ENCODE assay signal across 8 cellular contexts in the genomic region with DNA sequence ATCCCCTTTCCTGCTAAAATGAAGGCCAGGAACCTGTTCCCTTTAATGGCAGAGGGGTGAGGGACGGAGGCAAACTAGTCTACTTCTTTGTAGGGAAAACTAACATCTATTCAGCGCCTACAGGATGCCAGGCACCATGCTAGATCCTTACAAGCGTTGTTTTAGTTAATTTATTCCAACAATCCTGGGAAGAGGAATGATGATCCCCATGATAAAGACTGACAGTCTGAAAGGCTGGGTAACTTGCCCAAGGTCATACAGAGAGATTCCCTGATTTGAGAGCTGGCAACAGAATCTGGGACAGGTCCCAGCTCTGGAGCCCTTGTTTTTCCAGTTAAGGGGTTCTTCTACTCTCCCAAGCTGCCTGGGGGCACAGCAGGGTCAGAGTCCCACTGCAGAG. TPM values are rescaled to one million over a fixed set of nuclear protein-coding genes. Genes with fewer than 3 reads are reported as not detected.
DNase-seq lines count a peak whose midpoint lies in the region; ATAC-seq and TF ChIP-seq lines count a peak whose summit lies in the region.

No MANE protein-coding gene starts in this region.

- no peak for DNase-seq in BE2C
- no peak for DNase-seq in natural killer cell
- no peak for DNase-seq in ovary
- DNase-seq in globus pallidus (ENCODE audit: low spot score) = no peak

- peaks cover 8% of the 10 kb centered on the region for H3K4me1 ChIP-seq in BE2C
- peaks cover 16% of the 10 kb centered on the region for H3K4me1 ChIP-seq in HUES6 (ENCODE audit: control insufficient read depth, insufficient read depth, low read length)
- H3K4me1 ChIP-seq in ovary (ENCODE audit: insufficient read depth) = peaks cover 9% of the 10 kb centered on the region

- intact Hi-C loops in natural killer cell (cut with micrococcal nuclease) = no loop called here
- intact Hi-C loops in ovary (cut with DNase I) = loop anchor here in 1 of 4 donors (10.0 kb wide), 1 partner anchor 187 kb away; the partner anchor contains the start of gene HNRNPR

- peak overlapping the region; percentile 84 to 96 (median 93) for H3K4me3 Mint-ChIP-seq in brain
- H3K4me3 Mint-ChIP-seq in natural killer cell = peak overlapping the region; percentile 98

- no peak for TF ChIP-seq POLR2A in ovary (IDR thresholded peaks at IDR 0.05)

- H3K36me3 Mint-ChIP-seq in brain (no peaks in the 10 kb centered on the region), natural killer cell (no peaks in the 10 kb centered on the region)

- peaks cover 48% of the 10 kb centered on the region for H3K4me1 Mint-ChIP-seq in brain
- peaks cover 38 to 57% of the 10 kb centered on the region in 2 donors for H3K4me1 Mint-ChIP-seq in natural killer cell

- WGBS in ovary, 3 donors = 50 to 59% (median 58%) methylated on average over 3 of the region's 3 CpGs

- H3K9ac ChIP-seq in HUES6 (ENCODE audit: low read length) = peak overlapping the region; percentile 28

- H3K27me3 Mint-ChIP-seq in brain = no peaks in the 10 kb centered on the region
- H3K27me3 Mint-ChIP-seq in natural killer cell (ENCODE audit: low read depth in 2 of 2) = no peaks in the 10 kb centered on the region

- peak overlapping the region; percentile 36 for H3K4me3 ChIP-seq in BE2C (ENCODE audit: low read depth, low read length)
- H3K4me3 ChIP-seq in HUES6 (ENCODE audit: low read depth, low read length) = peak overlapping the region; percentile 65
- H3K4me3 ChIP-seq in ovary = no peak overlapping the region

- H3K9me3 ChIP-seq in BE2C (no peaks in the 10 kb centered on the region), HUES6 (ENCODE audit: control insufficient read depth, insufficient read depth, low read depth, low read length) (no peaks in the 10 kb centered on the region), ovary (no peaks in the 10 kb centered on the region)

- no peak overlapping the region for H3K27ac ChIP-seq in HUES6 (ENCODE audit: low read depth, low read length)
- H3K27ac ChIP-seq in ovary = no peak overlapping the region

- no peak for ATAC-seq in natural killer cell
- no peak for ATAC-seq in HG03175 (IDR thresholded peaks at IDR 0.05; ENCODE audit: unreplicated experiment)
- no peak for ATAC-seq in HG03432 (IDR thresholded peaks at IDR 0.05; ENCODE audit: unreplicated experiment)

- TF ChIP-seq EP300 in ovary (IDR thresholded peaks at IDR 0.05) = no peak

- H3K27me3 ChIP-seq in BE2C (no peaks in the 10 kb centered on the region), HUES6 (ENCODE audit: control insufficient read depth, insufficient read depth, low read length) (peaks cover 52% of the 10 kb centered on the region), ovary (no peaks in the 10 kb centered on the region)

- H3K9me3 Mint-ChIP-seq in brain (no peaks in the 10 kb centered on the region), natural killer cell (no peaks in the 10 kb centered on the region)

- TF ChIP-seq CTCF in BE2C (IDR thresholded peaks at IDR 0.05; ENCODE audit: low read depth, low read length) = no peak
- TF ChIP-seq CTCF in brain (conservative IDR thresholded peaks at IDR 0.05) = no peak
- no peak for TF ChIP-seq CTCF in natural killer cell (IDR thresholded peaks at IDR 0.05)
- no peak for TF ChIP-seq CTCF in ovary (IDR thresholded peaks at IDR 0.05)

- no peaks in the 10 kb centered on the region for H3K36me3 ChIP-seq in BE2C
- H3K36me3 ChIP-seq in HUES6 (ENCODE audit: control insufficient read depth, insufficient read depth, low read length) = no peaks in the 10 kb centered on the region
- H3K36me3 ChIP-seq in ovary = no peaks in the 10 kb centered on the region

- H3K27ac Mint-ChIP-seq in brain = peak overlapping the region; percentile 84 to 94 (median 93)
- H3K27ac Mint-ChIP-seq in natural killer cell = peak overlapping the region; percentile 73 to 81

RNA-seq across cellular contexts. Expression of gene E2F2, which starts 0.7 kb away (rescaled TPM):
- polyA plus RNA-seq in BE2C (2012; ENCODE audit: insufficient read depth, insufficient read length, low read depth) = 0.73 TPM
- polyA plus RNA-seq in brain (ENCODE audit: insufficient read depth, low read depth, low replicate concordance) = 10.2 TPM
- total RNA-seq in natural killer cell = 1 to 10 TPM; 2.1 to 3.9 (median 3.2) TPM
- 1 to 10 TPM in 1 of 7 donors, under 1 TPM in 4, not detected in 2; under 0.01 to 1.1 (median 0.23) TPM for total RNA-seq in ovary
- under 1 TPM; 0.08 to 0.13 TPM for polyA plus RNA-seq in ovary

RNA-seq across cellular contexts. Expression of gene ID3, which starts 27.6 kb away (rescaled TPM):
- 63.3 TPM for polyA plus RNA-seq in BE2C (2012; ENCODE audit: insufficient read depth, insufficient read length, low read depth)
- polyA plus RNA-seq in brain (ENCODE audit: insufficient read depth, low read depth, low replicate concordance) = 60.1 TPM
- total RNA-seq in natural killer cell = 1 to 10 TPM in 2 of 3 donors, under 1 TPM in 1; 0.29 to 6.5 (median 2.4) TPM
- total RNA-seq in ovary = 100 to 1,000 TPM in 4 of 7 donors, 10 to 100 TPM in 3; 44.1 to 274 (median 143) TPM
- 100 to 1,000 TPM in 1 of 2 donors, 10 to 100 TPM in 1; 37.9 to 257 TPM for polyA plus RNA-seq in ovary

RNA-seq across cellular contexts. Expression of gene ASAP3, which starts 47.7 kb away (rescaled TPM):
- polyA plus RNA-seq in BE2C (2012; ENCODE audit: insufficient read depth, insufficient read length, low read depth) = 2.9 TPM
- 7.9 TPM for polyA plus RNA-seq in brain (ENCODE audit: insufficient read depth, low read depth, low replicate concordance)
- total RNA-seq in natural killer cell = under 1 TPM; 0.25 to 0.70 (median 0.59) TPM
- 100 to 1,000 TPM in 3 of 7 donors, 10 to 100 TPM in 4; 37.3 to 147 (median 98.7) TPM for total RNA-seq in ovary
- 10 to 100 TPM; 44.1 to 68.2 TPM for polyA plus RNA-seq in ovary

Comparison
In these comparisons a context has a peak if more than half of its experiments do, and no peak if none do; other contexts are left out.
1. RNA of gene ID3, which starts 27.6 kb away (total RNA-seq): 44.1 to 274 TPM in ovary; 0.29 to 6.5 TPM in natural killer cell; every median in the first group is over 4 times any median in the second.
2. RNA of gene ASAP3, which starts 47.7 kb away (total RNA-seq): 37.3 to 147 TPM in ovary; 0.25 to 0.70 TPM in natural killer cell; every median in the first group is over 10 times any median in the second.